Comparison of ENCODE assay signal across 15 cellular contexts in the genomic region with DNA sequence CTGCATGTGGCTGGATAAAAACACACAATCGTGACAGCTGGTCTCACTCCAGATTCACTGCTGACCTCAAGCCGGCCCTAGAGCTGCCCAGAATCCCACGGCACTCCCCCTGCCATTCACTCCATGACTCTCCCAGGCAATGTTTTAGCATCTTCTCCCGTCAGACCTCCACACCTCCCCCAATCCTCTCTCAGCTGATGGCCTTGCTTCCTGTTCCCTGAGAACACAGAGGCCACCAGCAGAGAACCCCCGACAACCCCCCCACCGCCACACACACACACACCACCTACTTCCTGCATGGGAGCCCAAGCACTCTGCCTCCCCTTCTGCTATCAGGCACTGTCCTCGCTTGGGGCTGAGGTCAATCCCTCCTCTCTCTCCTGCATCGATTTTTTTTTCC. TPM values are rescaled to one million over a fixed set of nuclear protein-coding genes. Genes with fewer than 3 reads are reported as not detected.
DNase-seq lines count a peak whose midpoint lies in the region; ATAC-seq and TF ChIP-seq lines count a peak whose summit lies in the region.
"Had no signal": no experiment of that assay in that cellular context is flagged by ENCODE, and none has a peak within 500 bp of the region (broad histone marks: within the 10 kb centered on the region; RNA-seq: fewer than 3 reads in every experiment).

No MANE protein-coding gene starts in this region.

- no peaks in the 10 kb centered on the region for H3K27me3 Mint-ChIP-seq in central memory CD8-positive, alpha-beta T cell
- H3K27me3 Mint-ChIP-seq: activated naive CD4-positive, alpha-beta T cell treated with anti-CD3 and anti-CD28 coated beads, Interleukin-2, amount 50 U/mL, for 24 hours had no signal

- H3K4me3 ChIP-seq in mesodermal cell (ENCODE audit: extremely low read depth, insufficient read depth, low read length, poor library complexity, severe bottlenecking) (no peak overlapping the region), mucosa of descending colon (no peak overlapping the region)
- H3K4me3 ChIP-seq: lung, PC-9, skin epidermis had no signal

- H3K27ac ChIP-seq in KOPT-K1 (ENCODE audit: low read depth, low read length, poor library complexity, severe bottlenecking), result peak overlapping the region; percentile 47
- H3K27ac ChIP-seq in mesodermal cell (ENCODE audit: low read depth, low read length, severe bottlenecking), result peak overlapping the region; percentile 6
- H3K27ac ChIP-seq: PC-9 had no signal

- H3K9me3 ChIP-seq in KOPT-K1 (ENCODE audit: insufficient read depth, low read length, poor library complexity, severe bottlenecking) (no peaks in the 10 kb centered on the region), mesodermal cell (ENCODE audit: control insufficient read depth, low read length) (no peaks in the 10 kb centered on the region), mucosa of descending colon (no peaks in the 10 kb centered on the region)

- H3K4me1 ChIP-seq in mesodermal cell (ENCODE audit: control insufficient read depth, insufficient read depth, low read length, poor library complexity, severe bottlenecking), result peaks cover 58% of the 10 kb centered on the region
- H3K4me1 ChIP-seq in mucosa of descending colon (ENCODE audit: low read depth), result peaks cover 37% of the 10 kb centered on the region

- no peak for TF ChIP-seq CTCF in mucosa of descending colon (IDR thresholded peaks at IDR 0.05)

- no peak overlapping the region for H3K27ac Mint-ChIP-seq in central memory CD8-positive, alpha-beta T cell (ENCODE audit: low read depth)
- H3K27ac Mint-ChIP-seq: activated naive CD4-positive, alpha-beta T cell treated with anti-CD3 and anti-CD28 coated beads, Interleukin-2, amount 50 U/mL, for 24 hours; CD4-positive, alpha-beta memory T cell had no signal

- DNase-seq in EH (ENCODE audit: low read depth), result peak; percentile 71
- no peak for DNase-seq in central memory CD8-positive, alpha-beta T cell (ENCODE audit: low spot score in 2 of 2)
- no peak for DNase-seq in mucosa of descending colon
- no peak for DNase-seq in stimulated activated CD4-positive, alpha-beta T cell treated with anti-CD3 and anti-CD28 coated beads, Interleukin-2, amount 100 ng/mL, for 24 hours
- DNase-seq: CD4-positive, alpha-beta memory T cell; NCI-H1417 treated with DMSO at 0.1 percent for 48 hours; PC-9 had no signal

- peaks cover 5% of the 10 kb centered on the region for H3K4me1 Mint-ChIP-seq in central memory CD8-positive, alpha-beta T cell

- peak; percentile 24 for ATAC-seq in central memory CD8-positive, alpha-beta T cell (replicated peaks; ENCODE audit: extremely low read depth, poor library complexity, severe bottlenecking)
- no peak for ATAC-seq in GM21529 (IDR thresholded peaks at IDR 0.05; ENCODE audit: unreplicated experiment)
- no peak for ATAC-seq in mucosa of descending colon
- no peak for ATAC-seq in HG02571 (IDR thresholded peaks at IDR 0.05; ENCODE audit: unreplicated experiment)

- peaks cover 2% of the 10 kb centered on the region for H3K36me3 Mint-ChIP-seq in central memory CD8-positive, alpha-beta T cell (ENCODE audit: insufficient read depth)

- H3K4me3 Mint-ChIP-seq in central memory CD8-positive, alpha-beta T cell, result no peak overlapping the region
- H3K4me3 Mint-ChIP-seq: activated naive CD4-positive, alpha-beta T cell treated with anti-CD3 and anti-CD28 coated beads, Interleukin-2, amount 50 U/mL, for 24 hours; CD4-positive, alpha-beta memory T cell had no signal

- intact Hi-C loops in mucosa of descending colon (cut with DNase I, micrococcal nuclease), result no loop called here

- H3K9me3 Mint-ChIP-seq in central memory CD8-positive, alpha-beta T cell, result no peaks in the 10 kb centered on the region
- H3K9me3 Mint-ChIP-seq: activated naive CD4-positive, alpha-beta T cell treated with anti-CD3 and anti-CD28 coated beads, Interleukin-2, amount 50 U/mL, for 24 hours; CD4-positive, alpha-beta memory T cell had no signal

- WGBS in mesodermal cell (ENCODE audit: insufficient coverage in 2 of 2), 2 experiments, result 27 to 40% methylated on average over 4 to 8 of the region's 8 CpGs

- H3K36me3 ChIP-seq in KOPT-K1 (ENCODE audit: insufficient read depth, low read length), result peaks cover 19% of the 10 kb centered on the region; the same call in 1 of the 2 replicates
- H3K36me3 ChIP-seq in mesodermal cell (ENCODE audit: control insufficient read depth, insufficient read depth, low read length), result peaks cover 88% of the 10 kb centered on the region
- peaks cover 6% of the 10 kb centered on the region for H3K36me3 ChIP-seq in mucosa of descending colon (ENCODE audit: low read depth)

RNA-seq across cellular contexts. Expression of a gene that starts 9.3 kb away (rescaled TPM):
- 125 TPM for polyA plus RNA-seq in mesodermal cell (2013, experiment 1 of 2)
- polyA plus RNA-seq in mesodermal cell (2013, experiment 2 of 2), result 103 TPM
- total RNA-seq in mucosa of descending colon, result 100 to 1,000 TPM in 1 of 3 donors, 10 to 100 TPM in 2; 90.0 to 149 (median 94.3) TPM

RNA-seq across cellular contexts. Expression of a gene that starts 20.2 kb away (rescaled TPM):
- polyA plus RNA-seq in mesodermal cell (2013, experiment 1 of 2), result 220 TPM
- 213 TPM for polyA plus RNA-seq in mesodermal cell (2013, experiment 2 of 2)
- total RNA-seq in mucosa of descending colon, result 10 to 100 TPM; 59.5 to 79.3 (median 65.8) TPM

RNA-seq across cellular contexts. Expression of a gene that starts 22.7 kb away (rescaled TPM):
- polyA plus RNA-seq in mesodermal cell (2013, experiment 1 of 2), result 7.7 TPM
- 5.2 TPM for polyA plus RNA-seq in mesodermal cell (2013, experiment 2 of 2)
- not detected for total RNA-seq in mucosa of descending colon
- total RNA-seq: CD4-positive, alpha-beta memory T cell; epithelial cell of proximal tubule; PC-9 had no signal
- polyA plus RNA-seq: CD4-positive, alpha-beta memory T cell; lung had no signal
